Comparison of ENCODE assay signal across 1 cellular context in genomic region chrX:50456712-50457484, GRCh38.
TF ChIP-seq lines count a peak whose summit lies in the region.

No MANE protein-coding gene starts in this region.

TF ChIP-seq in H1, 55 proteins besides CTCF, POLR2A, EP300 and RAD21:
- TF ChIP-seq KDM4A (IDR thresholded peaks at IDR 0.05; ENCODE audit: low read depth, low read length, severe bottlenecking) (no peak), SIRT6 (IDR thresholded peaks at IDR 0.05; ENCODE audit: low read length) (no peak), EGR1 (IDR thresholded peaks at IDR 0.05; ENCODE audit: borderline replicate concordance, low read depth, low read length) (no peak), RFX5 (IDR thresholded peaks at IDR 0.05; ENCODE audit: borderline replicate concordance, low read depth, low read length) (no peak), SP4 (IDR thresholded peaks at IDR 0.05; ENCODE audit: low read length) (no peak), BCL11A (IDR thresholded peaks at IDR 0.05; ENCODE audit: low read depth in 2 of 2, low read length in 2 of 2) (no peak), BACH1 (IDR thresholded peaks at IDR 0.05; ENCODE audit: low read length) (no peak), JUN (IDR thresholded peaks at IDR 0.05; ENCODE audit: low read depth, low read length) (no peak)
- TF ChIP-seq, protein P1, sequence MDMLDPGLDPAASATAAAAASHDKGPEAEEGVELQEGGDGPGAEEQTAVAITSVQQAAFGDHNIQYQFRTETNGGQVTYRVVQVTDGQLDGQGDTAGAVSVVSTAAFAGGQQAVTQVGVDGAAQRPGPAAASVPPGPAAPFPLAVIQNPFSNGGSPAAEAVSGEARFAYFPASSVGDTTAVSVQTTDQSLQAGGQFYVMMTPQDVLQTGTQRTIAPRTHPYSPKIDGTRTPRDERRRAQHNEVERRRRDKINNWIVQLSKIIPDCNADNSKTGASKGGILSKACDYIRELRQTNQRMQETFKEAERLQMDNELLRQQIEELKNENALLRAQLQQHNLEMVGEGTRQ (IDR thresholded peaks at IDR 0.05; ENCODE audit: low read length) = no peak
TF ChIP-seq in H1: peak in this region for 0.
